Comparison of ENCODE assay signal across 8 cellular contexts in genomic region chr12:124564232-124564958, GRCh38. TPM values are rescaled to one million over a fixed set of nuclear protein-coding genes. Genes with fewer than 3 reads are reported as not detected.
DNase-seq lines count a peak whose midpoint lies in the region; ATAC-seq and TF ChIP-seq lines count a peak whose summit lies in the region.

No MANE protein-coding gene starts in this region.

- H3K9me3 Mint-ChIP-seq in activated naive CD4-positive, alpha-beta T cell treated with anti-CD3 and anti-CD28 coated beads for 36 hours = no peaks in the 10 kb centered on the region
- H3K9me3 Mint-ChIP-seq in activated T-cell treated with anti-CD3 and anti-CD28 coated beads, Interleukin-2, amount 50 U/mL, for 4 hours = no peaks in the 10 kb centered on the region

- CTCF ChIA-PET in activated naive CD4-positive, alpha-beta T cell treated with anti-CD3 and anti-CD28 coated beads for 36 hours (lab: Charles Lee) = interaction anchor here (0.5 to 2.2 kb wide), 3 partner anchors 10 to 145 kb away, joined by 3 to 7 read pairs (median 3); no protein-coding TSS in a partner anchor

- peak overlapping the region in 3 of 4 donors; percentile 95 to 98 (median 98) for H3K27ac ChIP-seq in tibial nerve

- no peak for TF ChIP-seq POLR2A in tibial nerve (IDR thresholded peaks at IDR 0.05)

- H3K27me3 Mint-ChIP-seq in activated naive CD4-positive, alpha-beta T cell treated with anti-CD3 and anti-CD28 coated beads for 36 hours (ENCODE audit: low read depth) = no peaks in the 10 kb centered on the region
- H3K27me3 Mint-ChIP-seq in activated T-cell treated with anti-CD3 and anti-CD28 coated beads, Interleukin-2, amount 50 U/mL, for 4 hours (ENCODE audit: low read depth) = no peaks in the 10 kb centered on the region

- peaks cover 46% of the 10 kb centered on the region for H3K4me1 Mint-ChIP-seq in activated naive CD4-positive, alpha-beta T cell treated with anti-CD3 and anti-CD28 coated beads for 36 hours (ENCODE audit: low read depth)
- peaks cover 36% of the 10 kb centered on the region for H3K4me1 Mint-ChIP-seq in activated T-cell treated with anti-CD3 and anti-CD28 coated beads, Interleukin-2, amount 50 U/mL, for 4 hours (ENCODE audit: low read depth)

- H3K27ac Mint-ChIP-seq in activated naive CD4-positive, alpha-beta T cell treated with anti-CD3 and anti-CD28 coated beads for 36 hours = no peak overlapping the region

- no peak for ATAC-seq in activated T-cell treated with anti-CD3 and anti-CD28 coated beads, Interleukin-2, amount 50 U/mL, for 4 hours
- ATAC-seq in HG02970 (IDR thresholded peaks at IDR 0.05; ENCODE audit: low FRiP score, unreplicated experiment) = no peak

- no peaks in the 10 kb centered on the region for H3K36me3 ChIP-seq in tibial nerve

- no peaks in the 10 kb centered on the region for H3K36me3 Mint-ChIP-seq in activated naive CD4-positive, alpha-beta T cell treated with anti-CD3 and anti-CD28 coated beads for 36 hours (ENCODE audit: low read depth)
- H3K36me3 Mint-ChIP-seq in activated T-cell treated with anti-CD3 and anti-CD28 coated beads, Interleukin-2, amount 50 U/mL, for 4 hours (ENCODE audit: insufficient read depth) = no peaks in the 10 kb centered on the region

- intact Hi-C loops in activated naive CD4-positive, alpha-beta T cell treated with anti-CD3 and anti-CD28 coated beads for 36 hours (cut with micrococcal nuclease) = loop anchor here (10.0 kb wide), 2 partner anchors 220 to 530 kb away; no protein-coding TSS in a partner anchor

- H3K4me3 ChIP-seq in tibial nerve = peak overlapping the region in 1 of 4 donors; percentile 92

- DNase-seq in activated naive CD4-positive, alpha-beta T cell treated with anti-CD3 and anti-CD28 coated beads for 36 hours = no peak
- no peak for DNase-seq in activated naive CD4-positive, alpha-beta T cell treated with Interleukin-2 at 50 U/mL for 16 hours
- peak; percentile 20 for DNase-seq in activated T-cell treated with anti-CD3 and anti-CD28 coated beads, Interleukin-2, amount 50 U/mL, for 4 hours
- DNase-seq in left kidney (ENCODE audit: low read depth, low spot score) (peak; percentile 57), tibial nerve (ENCODE audit: low spot score in 2 of 2) (no peak), amniotic stem cell (lab: John Stamatoyannopoulos, UW) (no peak), EL (no peak)

- peaks cover 0 to 82% (median 67%) of the 10 kb centered on the region in 4 donors for H3K4me1 ChIP-seq in tibial nerve

- no peaks in the 10 kb centered on the region for H3K9me3 ChIP-seq in tibial nerve

- H3K27me3 ChIP-seq in tibial nerve = no peaks in the 10 kb centered on the region

- WGBS in tibial nerve, 2 donors = 19 to 23% methylated on average over 14 to 18 of the region's 19 CpGs

- H3K4me3 Mint-ChIP-seq in activated naive CD4-positive, alpha-beta T cell treated with anti-CD3 and anti-CD28 coated beads for 36 hours = peak overlapping the region; percentile 29
- peak overlapping the region; percentile 35 for H3K4me3 Mint-ChIP-seq in activated T-cell treated with anti-CD3 and anti-CD28 coated beads, Interleukin-2, amount 50 U/mL, for 4 hours

- TF ChIP-seq CTCF in tibial nerve (IDR thresholded peaks at IDR 0.05) = no peak

- no peak for TF ChIP-seq EP300 in tibial nerve (IDR thresholded peaks at IDR 0.05)

RNA-seq across cellular contexts. Expression of gene NCOR2, which starts 3.0 kb away (rescaled TPM):
- total RNA-seq in activated naive CD4-positive, alpha-beta T cell treated with anti-CD3 and anti-CD28 coated beads for 36 hours = 100 to 1,000 TPM; 102 TPM
- 100 to 1,000 TPM; 127 to 160 (median 135) TPM for total RNA-seq in activated T-cell treated with anti-CD3 and anti-CD28 coated beads, Interleukin-2, amount 50 U/mL, for 4 hours
- 100 to 1,000 TPM; 211 to 265 (median 225) TPM for total RNA-seq in tibial nerve

Comparison
In these comparisons a context has a peak if more than half of its experiments do, and no peak if none do; other contexts are left out.
1. DNase-seq: peak in activated T-cell treated with anti-CD3 and anti-CD28 coated beads, Interleukin-2, amount 50 U/mL, for 4 hours (single experiment) and left kidney (single experiment); none in activated naive CD4-positive, alpha-beta T cell treated with anti-CD3 and anti-CD28 coated beads for 36 hours (single experiment), activated naive CD4-positive, alpha-beta T cell treated with Interleukin-2 at 50 U/mL for 16 hours (single experiment), tibial nerve (0 of 2), amniotic stem cell (single experiment) and EL (single experiment).